ENCODE assay signal across 9 cellular contexts in the genomic region with DNA sequence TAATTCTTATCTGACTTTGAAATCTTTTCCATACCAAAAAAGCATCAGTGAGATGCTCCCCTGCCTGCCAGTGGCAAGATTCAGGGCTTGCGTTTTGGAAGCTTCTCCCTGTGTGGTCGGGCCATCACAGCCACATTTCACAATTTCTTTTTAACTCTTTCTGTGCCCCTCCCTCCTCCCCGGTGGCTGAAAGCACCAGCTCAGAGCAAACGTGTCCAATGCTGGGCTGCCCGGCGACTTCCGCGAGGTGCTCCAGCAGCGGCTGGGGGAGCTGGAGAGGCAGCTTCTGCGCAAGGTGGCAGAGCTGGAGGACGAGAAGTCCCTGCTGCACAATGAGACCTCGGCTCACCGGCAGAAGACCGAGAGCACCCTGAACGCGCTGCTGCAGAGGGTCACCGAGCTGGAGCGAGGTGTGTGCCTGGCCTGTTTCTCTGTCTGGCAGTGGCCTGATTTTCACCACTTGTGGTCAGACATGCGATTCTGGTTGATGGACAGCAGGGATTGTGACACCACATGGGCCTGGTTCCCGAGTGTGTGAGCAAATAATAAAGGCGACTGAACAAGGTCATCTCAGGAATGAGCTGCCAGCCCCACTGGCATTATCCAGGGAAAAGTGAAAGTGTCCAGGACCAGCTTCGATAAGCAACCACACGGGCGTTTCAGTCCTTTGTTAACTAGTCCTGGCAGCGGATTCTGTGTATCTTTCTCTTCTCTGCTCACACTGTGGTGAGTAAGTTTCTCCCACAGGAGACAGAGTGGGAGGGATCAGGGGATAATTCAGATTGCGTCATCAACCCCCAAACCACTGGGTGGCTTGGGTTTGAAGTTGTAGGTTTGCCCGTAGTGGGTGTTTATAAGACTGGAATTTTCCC. TPM values are rescaled to one million over a fixed set of nuclear protein-coding genes. Genes with fewer than 3 reads are reported as not detected.
DNase-seq lines count a peak whose midpoint lies in the region; ATAC-seq, FAIRE-seq and TF ChIP-seq lines count a peak whose summit lies in the region.
"Had no signal": no experiment of that assay in that cellular context is flagged by ENCODE, and none has a peak within 500 bp of the region (broad histone marks: within the 10 kb centered on the region; RNA-seq: fewer than 3 reads in every experiment).

No MANE protein-coding gene starts in this region.

- H3K27ac ChIP-seq in endodermal cell (ENCODE audit: low read depth, low read length) (no peak overlapping the region), kidney (ENCODE audit: low read depth in 2 of 2, low read length in 2 of 2) (no peak overlapping the region)

- 55 to 60% methylated on average over 19 to 27 of the region's 27 CpGs for WGBS in endodermal cell (ENCODE audit: insufficient coverage in 1 of 2, insufficient read length in 1 of 2), 2 experiments

- H3K27ac Mint-ChIP-seq in endodermal cell = no peak overlapping the region
- H3K27ac Mint-ChIP-seq in activated CD8-positive, alpha-beta T cell treated with anti-CD3 and anti-CD28 coated beads, Interleukin-2, amount 10 ng/mL, durations not matched to agents 7 days and 5 days = no peak overlapping the region

- FAIRE-seq in kidney (lab: Jason Lieb, UNC) = no peak
- FAIRE-seq: A204.1 had no signal

- no peaks in the 10 kb centered on the region for H3K36me3 ChIP-seq in endodermal cell (ENCODE audit: control insufficient read depth, insufficient read depth, low read length)
- H3K36me3 ChIP-seq in kidney (ENCODE audit: control insufficient read depth in 1 of 2, insufficient read depth in 2 of 2, low read length in 2 of 2) = no peaks in the 10 kb centered on the region

- DNase-seq in DMS53 (lab: John Stamatoyannopoulos, UW) = peak; percentile 51
- no peak for DNase-seq in DMS53 treated with DMSO at 0.1 percent for 48 hours (lab: John Stamatoyannopoulos, UW; ENCODE audit: unreplicated experiment)
- DNase-seq in NCI-H2107 (lab: John Stamatoyannopoulos, UW) = peak; percentile 45
- DNase-seq in endodermal cell = peak; percentile 70
- DNase-seq in retina = peak; percentile 76
- no peak for DNase-seq in activated CD8-positive, alpha-beta T cell treated with anti-CD3 and anti-CD28 coated beads, Interleukin-2, amount 10 ng/mL, durations not matched to agents 7 days and 5 days
- no peak for DNase-seq in AML-193 (lab: John Stamatoyannopoulos, UW)
- DNase-seq in kidney = no peak

- H3K4me1 ChIP-seq in endodermal cell (ENCODE audit: control insufficient read depth, insufficient read depth, low read length) (no peaks in the 10 kb centered on the region), kidney (ENCODE audit: control insufficient read depth in 1 of 2, insufficient read depth in 1 of 2, low read depth in 1 of 2, low read length in 2 of 2) (no peaks in the 10 kb centered on the region)

- H3K36me3 Mint-ChIP-seq in endodermal cell (ENCODE audit: low read depth) = no peaks in the 10 kb centered on the region
- no peaks in the 10 kb centered on the region for H3K36me3 Mint-ChIP-seq in activated CD8-positive, alpha-beta T cell treated with anti-CD3 and anti-CD28 coated beads, Interleukin-2, amount 10 ng/mL, durations not matched to agents 7 days and 5 days (ENCODE audit: low read depth)

- no peaks in the 10 kb centered on the region for H3K4me1 Mint-ChIP-seq in endodermal cell
- peaks cover 4% of the 10 kb centered on the region for H3K4me1 Mint-ChIP-seq in activated CD8-positive, alpha-beta T cell treated with anti-CD3 and anti-CD28 coated beads, Interleukin-2, amount 10 ng/mL, durations not matched to agents 7 days and 5 days (ENCODE audit: low read depth)

- CTCF ChIA-PET in activated CD8-positive, alpha-beta T cell treated with anti-CD3 and anti-CD28 coated beads, Interleukin-2, amount 10 ng/mL, durations not matched to agents 7 days and 5 days (lab: Charles Lee) = no interaction called here

- TF ChIP-seq CTCF in endodermal cell (conservative IDR thresholded peaks at IDR 0.05) (peak; percentile 34), kidney (IDR thresholded peaks at IDR 0.05; ENCODE audit: borderline replicate concordance, extremely low read depth, insufficient read depth) (no peak)

- no peak for ATAC-seq in activated CD8-positive, alpha-beta T cell treated with anti-CD3 and anti-CD28 coated beads, Interleukin-2, amount 10 ng/mL, durations not matched to agents 7 days and 5 days

- H3K9me3 ChIP-seq in endodermal cell (ENCODE audit: control insufficient read depth, low read length) (no peaks in the 10 kb centered on the region), kidney (ENCODE audit: control insufficient read depth in 1 of 2, low read length in 2 of 2) (peaks cover 0 to 3% of the 10 kb centered on the region in 2 donors)

- POLR2A ChIA-PET in activated CD8-positive, alpha-beta T cell treated with anti-CD3 and anti-CD28 coated beads, Interleukin-2, amount 10 ng/mL, durations not matched to agents 7 days and 5 days (lab: Charles Lee) = no interaction called here

- H3K4me3 ChIP-seq in endodermal cell (ENCODE audit: low read length) (no peak overlapping the region), kidney (ENCODE audit: low read length in 2 of 2) (no peak overlapping the region)

- peaks cover 68% of the 10 kb centered on the region for H3K27me3 ChIP-seq in endodermal cell (ENCODE audit: control insufficient read depth, insufficient read depth, low read length, poor library complexity, severe bottlenecking)

- peaks cover 70% of the 10 kb centered on the region for H3K27me3 Mint-ChIP-seq in endodermal cell (ENCODE audit: insufficient read depth)
- peaks cover 42% of the 10 kb centered on the region for H3K27me3 Mint-ChIP-seq in activated CD8-positive, alpha-beta T cell treated with anti-CD3 and anti-CD28 coated beads, Interleukin-2, amount 10 ng/mL, durations not matched to agents 7 days and 5 days (ENCODE audit: low read depth)

- intact Hi-C loops in kidney (cut with DNase I) = no loop called here

- H3K9me3 Mint-ChIP-seq in endodermal cell = no peaks in the 10 kb centered on the region
- H3K9me3 Mint-ChIP-seq in activated CD8-positive, alpha-beta T cell treated with anti-CD3 and anti-CD28 coated beads, Interleukin-2, amount 10 ng/mL, durations not matched to agents 7 days and 5 days (ENCODE audit: insufficient read depth) = no peaks in the 10 kb centered on the region

- H3K9ac ChIP-seq in endodermal cell (ENCODE audit: extremely low read depth, low read length, poor library complexity, severe bottlenecking) = no peak overlapping the region
- H3K9ac ChIP-seq in kidney (ENCODE audit: low read length in 2 of 2) = no peak overlapping the region

- no peak overlapping the region for H3K4me3 Mint-ChIP-seq in endodermal cell
- no peak overlapping the region for H3K4me3 Mint-ChIP-seq in activated CD8-positive, alpha-beta T cell treated with anti-CD3 and anti-CD28 coated beads, Interleukin-2, amount 10 ng/mL, durations not matched to agents 7 days and 5 days

RNA-seq across cellular contexts. Expression of a gene that starts 2.6 kb away (rescaled TPM):
- total RNA-seq in endodermal cell = 1 to 10 TPM in 1 of 2 donors, under 1 TPM in 1; 0.53 to 1.3 TPM
- polyA plus RNA-seq in endodermal cell (2013, experiment 1 of 2) = 19.5 TPM
- 21.4 TPM for polyA plus RNA-seq in endodermal cell (2013, experiment 2 of 2)
- not detected for total RNA-seq in activated CD8-positive, alpha-beta T cell treated with anti-CD3 and anti-CD28 coated beads, Interleukin-2, amount 10 ng/mL, durations not matched to agents 7 days and 5 days
- total RNA-seq in kidney = 2.0 TPM
- polyA plus RNA-seq in kidney (ENCODE audit: insufficient read depth, low read depth, low replicate concordance) = 0.26 TPM

Comparison
In these comparisons a context has a peak if more than half of its experiments do, and no peak if none do; other contexts are left out.
1. DNase-seq: peak in DMS53 (single experiment), NCI-H2107 (single experiment), endodermal cell (single experiment) and retina (single experiment); none in DMS53 treated with DMSO at 0.1 percent for 48 hours (single experiment), activated CD8-positive, alpha-beta T cell treated with anti-CD3 and anti-CD28 coated beads, Interleukin-2, amount 10 ng/mL, durations not matched to agents 7 days and 5 days (single experiment), AML-193 (0 of 2) and kidney (single experiment).